8 cellular contexts compared by ENCODE assay signal in the genomic region with DNA sequence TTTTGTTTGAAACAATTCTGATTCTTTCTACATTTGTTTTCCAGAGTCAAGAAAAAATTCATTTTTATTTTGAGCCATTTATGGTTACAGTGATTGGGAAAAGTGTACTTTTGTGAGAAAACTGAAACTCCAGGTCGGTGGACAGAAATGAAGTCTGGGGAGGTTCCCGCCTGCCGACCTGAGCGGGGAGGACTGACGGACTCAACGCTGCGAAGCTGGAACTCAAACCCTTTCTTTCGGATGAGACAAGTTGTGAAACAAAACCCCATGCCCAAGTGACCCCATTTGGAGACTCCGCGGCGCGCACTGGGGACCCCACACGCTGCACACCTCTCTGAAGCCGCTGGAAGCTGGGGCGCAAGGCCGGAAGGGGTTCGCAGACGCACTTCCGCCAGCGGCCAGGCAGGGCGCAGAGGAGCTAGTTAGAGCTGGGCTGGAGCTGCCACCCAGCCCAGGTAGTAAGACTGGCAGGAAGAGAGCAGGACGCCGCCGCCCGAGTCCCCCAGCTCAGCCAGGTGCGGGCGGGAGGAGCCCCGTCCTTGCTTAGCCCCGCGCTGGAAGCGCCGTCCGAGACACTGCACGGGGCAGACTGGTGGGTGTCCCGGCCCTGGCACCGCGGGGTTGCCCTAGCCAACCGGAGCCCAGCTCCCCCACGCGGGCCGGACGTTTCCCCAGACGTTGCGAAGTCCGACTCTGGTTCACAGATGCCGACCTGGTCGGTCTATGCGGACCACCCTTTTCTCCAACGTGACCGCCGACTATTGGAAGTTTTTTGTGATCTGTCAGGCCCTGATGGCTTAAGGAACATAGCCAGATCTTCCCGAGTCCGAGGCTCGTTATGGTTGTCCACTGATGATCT. TPM values are rescaled to one million over a fixed set of nuclear protein-coding genes. Genes with fewer than 3 reads are reported as not detected.
DNase-seq lines count a peak whose midpoint lies in the region; ATAC-seq, FAIRE-seq and TF ChIP-seq lines count a peak whose summit lies in the region.

No MANE protein-coding gene starts in this region.

- H3K27me3 ChIP-seq in HUES6 (ENCODE audit: control insufficient read depth, insufficient read depth, low read length) (peaks cover 10% of the 10 kb centered on the region), OCI-LY1 (ENCODE audit: insufficient read depth, low read length) (no peaks in the 10 kb centered on the region), muscle layer of colon (ENCODE audit: control insufficient read depth in 1 of 2, insufficient read depth in 2 of 2, low read length in 2 of 2) (no peaks in the 10 kb centered on the region)

- ATAC-seq in GM21381 (IDR thresholded peaks at IDR 0.05; ENCODE audit: unreplicated experiment) (peak; percentile 98), esophagus mucosa (peak; percentile 100)

- peak overlapping the region; percentile 79 for H3K4me2 ChIP-seq in OCI-LY1 (ENCODE audit: low read length)

- no peaks in the 10 kb centered on the region for H4K20me1 ChIP-seq in OCI-LY1 (ENCODE audit: insufficient read depth, low read length)

- peak overlapping the region; percentile 67 for H3K9ac ChIP-seq in HUES6 (ENCODE audit: low read length)
- H3K9ac ChIP-seq in OCI-LY1 (ENCODE audit: low read length) = peak overlapping the region; percentile 83
- H3K9ac ChIP-seq in muscle layer of colon (ENCODE audit: low read length) = peak overlapping the region; percentile 36

- DNase-seq in D721Med (ENCODE audit: insufficient read length, low spot score) = peak; percentile 79
- peak; percentile 81 for DNase-seq in activated T-cell treated with anti-CD3 and anti-CD28 coated beads for 48 hours (ENCODE audit: low read depth)
- peak; percentile 86 for DNase-seq in stimulated activated CD8-positive, alpha-beta memory T cell treated with anti-CD3 and anti-CD28 coated beads, Interleukin-4, amount 100 ng/mL, for 48 hours

- H3K79me2 ChIP-seq in OCI-LY1 (ENCODE audit: insufficient read depth, low read length) = no peaks in the 10 kb centered on the region

- H3K4me3 ChIP-seq in HUES6 (ENCODE audit: low read depth, low read length) = peak overlapping the region; percentile 92
- H3K4me3 ChIP-seq in OCI-LY1 (ENCODE audit: low read depth, low read length, poor library complexity, severe bottlenecking) = peak overlapping the region; percentile 77
- peak overlapping the region; percentile 62 to 69 for H3K4me3 ChIP-seq in muscle layer of colon (ENCODE audit: low read depth in 1 of 2, low read length in 2 of 2)

- H3K9me3 ChIP-seq in HUES6 (ENCODE audit: control insufficient read depth, insufficient read depth, low read depth, low read length) (no peaks in the 10 kb centered on the region), OCI-LY1 (ENCODE audit: low read length) (no peaks in the 10 kb centered on the region; the same call in 1 of the 2 replicates), muscle layer of colon (ENCODE audit: low read length) (no peaks in the 10 kb centered on the region)

- H3K36me3 ChIP-seq in HUES6 (ENCODE audit: control insufficient read depth, insufficient read depth, low read length) = no peaks in the 10 kb centered on the region
- H3K36me3 ChIP-seq in OCI-LY1 (ENCODE audit: insufficient read depth, low read length) = no peaks in the 10 kb centered on the region
- no peaks in the 10 kb centered on the region for H3K36me3 ChIP-seq in muscle layer of colon (ENCODE audit: insufficient read depth, low read length)

- H3K9me2 ChIP-seq in OCI-LY1 (ENCODE audit: low read depth, low read length) = no peaks in the 10 kb centered on the region

- FAIRE-seq in D721Med (lab: Jason Lieb, UNC) = no peak

- H2AFZ ChIP-seq in OCI-LY1 (ENCODE audit: low read length) = peak overlapping the region; percentile 73

- no peak overlapping the region for H3K27ac ChIP-seq in HUES6 (ENCODE audit: low read depth, low read length)
- H3K27ac ChIP-seq in OCI-LY1 (ENCODE audit: low read depth, low read length, poor library complexity, severe bottlenecking) = peak overlapping the region; percentile 57
- H3K27ac ChIP-seq in muscle layer of colon (ENCODE audit: low read depth, low read length) = peak overlapping the region; percentile 78

- TF ChIP-seq CTCF in D721Med (IDR thresholded peaks at IDR 0.05; ENCODE audit: insufficient read depth, missing control alignments) (peak; percentile 31), OCI-LY1 (IDR thresholded peaks at IDR 0.05; ENCODE audit: low read length) (peak; percentile 53)

- no peaks in the 10 kb centered on the region for H3F3A ChIP-seq in OCI-LY1 (ENCODE audit: insufficient read depth, low read length)

- H3K4me1 ChIP-seq in HUES6 (ENCODE audit: control insufficient read depth, insufficient read depth, low read length) = peaks cover 3% of the 10 kb centered on the region; the same call in 1 of the 2 replicates
- peaks cover 14% of the 10 kb centered on the region for H3K4me1 ChIP-seq in OCI-LY1 (ENCODE audit: insufficient read depth, low read length, severe bottlenecking)
- H3K4me1 ChIP-seq in muscle layer of colon (ENCODE audit: insufficient read depth, low read length) = peaks cover 5% of the 10 kb centered on the region

RNA-seq across cellular contexts. Expression of gene ZSCAN16, which starts 19.8 kb away (rescaled TPM):
- 2.9 TPM for total RNA-seq in esophagus mucosa

RNA-seq across cellular contexts. Expression of gene ZNF165, which starts 24.3 kb away (rescaled TPM):
- 3.0 TPM for total RNA-seq in esophagus mucosa

RNA-seq across cellular contexts. Expression of gene ZKSCAN8, which starts 37.1 kb away (rescaled TPM):
- total RNA-seq in esophagus mucosa = 6.6 TPM
